Comparison of ENCODE assay signal across 8 cellular contexts in genomic region chr16:25014500-25015147, GRCh38. TPM values are rescaled to one million over a fixed set of nuclear protein-coding genes. Genes with fewer than 3 reads are reported as not detected.
A peak's percentile ranks its signal among the peaks of the same experiment; 100 is the strongest.
DNase-seq lines count a peak whose midpoint lies in the region; ATAC-seq lines count a peak whose summit lies in the region.

No MANE protein-coding gene starts in this region.

- peaks cover 7% of the 10 kb centered on the region for H3K4me1 ChIP-seq in urinary bladder (ENCODE audit: insufficient read depth)

- H3K27me3 Mint-ChIP-seq in activated CD4-positive, alpha-beta T cell treated with anti-CD3 and anti-CD28 coated beads for 36 hours = no peaks in the 10 kb centered on the region
- H3K27me3 Mint-ChIP-seq in activated T-helper 2 cell treated with anti-CD3 and anti-CD28 coated beads, Interferon-gamma antibody, Interleukin-2, Interleukin-4, amounts not matched to agents 10 μg/mL and 5 μg/mL and 100 μg/mL, durations not matched to agents 14 hours and 24 hours and 36 hours (ENCODE audit: low read depth) = no peaks in the 10 kb centered on the region
- H3K27me3 Mint-ChIP-seq in naive B cell = no peaks in the 10 kb centered on the region

- intact Hi-C loops in activated CD4-positive, alpha-beta T cell treated with anti-CD3 and anti-CD28 coated beads for 36 hours (cut with DNase I, micrococcal nuclease) = loop anchor here (1.0 to 10.0 kb wide), 10 partner anchors 17 to 1580 kb away; partner anchors contain the start of genes LCMT1 (in 1 of the 2), RBBP6 (in 1 of the 2) and TNRC6A (in 1 of the 2)
- intact Hi-C loops in activated T-helper 2 cell treated with anti-CD3 and anti-CD28 coated beads, Interferon-gamma antibody, Interleukin-2, Interleukin-4, amounts not matched to agents 10 μg/mL and 5 μg/mL and 100 μg/mL, durations not matched to agents 14 hours and 24 hours and 36 hours (cut with micrococcal nuclease) = loop anchor here (1.0 to 10.0 kb wide), 5 partner anchors 9 to 280 kb away; no protein-coding TSS in a partner anchor

- peak; percentile 38 for DNase-seq in activated CD4-positive, alpha-beta T cell treated with anti-CD3 and anti-CD28 coated beads for 36 hours
- DNase-seq in activated CD4-positive, alpha-beta T cell treated with anti-CD3 and anti-CD28 coated beads for 1 hour = no peak
- peak; percentile 29 for DNase-seq in NCI-H510A (lab: John Stamatoyannopoulos, UW)
- no peak for DNase-seq in activated T-helper 2 cell treated with anti-CD3 and anti-CD28 coated beads, Interferon-gamma antibody, Interleukin-2, Interleukin-4, amounts not matched to agents 10 μg/mL and 5 μg/mL and 100 μg/mL, durations not matched to agents 14 hours and 24 hours and 36 hours (ENCODE audit: low spot score)
- peak; percentile 56 for DNase-seq in fibroblast of peridontal ligament (ENCODE audit: extremely low read depth)
- no peak for DNase-seq in naive B cell

- H3K36me3 Mint-ChIP-seq in activated CD4-positive, alpha-beta T cell treated with anti-CD3 and anti-CD28 coated beads for 36 hours (ENCODE audit: low read depth) = peaks cover 31% of the 10 kb centered on the region
- peaks cover 42% of the 10 kb centered on the region for H3K36me3 Mint-ChIP-seq in activated T-helper 2 cell treated with anti-CD3 and anti-CD28 coated beads, Interferon-gamma antibody, Interleukin-2, Interleukin-4, amounts not matched to agents 10 μg/mL and 5 μg/mL and 100 μg/mL, durations not matched to agents 14 hours and 24 hours and 36 hours (ENCODE audit: low read depth)
- peaks cover 14 to 31% of the 10 kb centered on the region in 2 donors for H3K36me3 Mint-ChIP-seq in naive B cell

- peak overlapping the region; percentile 94 for H3K27ac Mint-ChIP-seq in activated CD4-positive, alpha-beta T cell treated with anti-CD3 and anti-CD28 coated beads for 36 hours
- peak overlapping the region; percentile 90 for H3K27ac Mint-ChIP-seq in activated T-helper 2 cell treated with anti-CD3 and anti-CD28 coated beads, Interferon-gamma antibody, Interleukin-2, Interleukin-4, amounts not matched to agents 10 μg/mL and 5 μg/mL and 100 μg/mL, durations not matched to agents 14 hours and 24 hours and 36 hours
- peak overlapping the region; percentile 87 to 99 (median 96) for H3K27ac Mint-ChIP-seq in naive B cell

- CTCF ChIA-PET in activated CD4-positive, alpha-beta T cell treated with anti-CD3 and anti-CD28 coated beads for 36 hours (lab: Charles Lee) = interaction anchor here (0.6 to 3.4 kb wide), 5 partner anchors 15 to 221 kb away, joined by 3 to 17 read pairs (median 3); no protein-coding TSS in a partner anchor

- H3K9me3 Mint-ChIP-seq in activated CD4-positive, alpha-beta T cell treated with anti-CD3 and anti-CD28 coated beads for 36 hours (ENCODE audit: low read depth) = no peaks in the 10 kb centered on the region
- H3K9me3 Mint-ChIP-seq in activated T-helper 2 cell treated with anti-CD3 and anti-CD28 coated beads, Interferon-gamma antibody, Interleukin-2, Interleukin-4, amounts not matched to agents 10 μg/mL and 5 μg/mL and 100 μg/mL, durations not matched to agents 14 hours and 24 hours and 36 hours = no peaks in the 10 kb centered on the region
- H3K9me3 Mint-ChIP-seq in naive B cell = no peaks in the 10 kb centered on the region

- H3K4me3 ChIP-seq in urinary bladder (ENCODE audit: low read depth, low read length) = peak overlapping the region; percentile 92

- ATAC-seq in activated CD4-positive, alpha-beta T cell treated with anti-CD3 and anti-CD28 coated beads for 36 hours = peak; percentile 8
- ATAC-seq in HG02938 (IDR thresholded peaks at IDR 0.05; ENCODE audit: unreplicated experiment) (peak; percentile 11), naive B cell (ENCODE audit: low read depth in 2 of 2) (peak; percentile 8 to 18)

- H3K27ac ChIP-seq in urinary bladder (ENCODE audit: low read depth) = peak overlapping the region; percentile 91

- peak overlapping the region; percentile 96 for H3K4me3 Mint-ChIP-seq in activated CD4-positive, alpha-beta T cell treated with anti-CD3 and anti-CD28 coated beads for 36 hours
- H3K4me3 Mint-ChIP-seq in activated T-helper 2 cell treated with anti-CD3 and anti-CD28 coated beads, Interferon-gamma antibody, Interleukin-2, Interleukin-4, amounts not matched to agents 10 μg/mL and 5 μg/mL and 100 μg/mL, durations not matched to agents 14 hours and 24 hours and 36 hours (ENCODE audit: low read depth) = peak overlapping the region; percentile 93
- peak overlapping the region; percentile 88 to 100 (median 96) for H3K4me3 Mint-ChIP-seq in naive B cell

- 1% methylated on average over 51 of the region's 51 CpGs for WGBS in urinary bladder

- H3K36me3 ChIP-seq in urinary bladder (ENCODE audit: insufficient read depth) = no peaks in the 10 kb centered on the region

- peaks cover 81% of the 10 kb centered on the region for H3K4me1 Mint-ChIP-seq in activated CD4-positive, alpha-beta T cell treated with anti-CD3 and anti-CD28 coated beads for 36 hours
- H3K4me1 Mint-ChIP-seq in activated T-helper 2 cell treated with anti-CD3 and anti-CD28 coated beads, Interferon-gamma antibody, Interleukin-2, Interleukin-4, amounts not matched to agents 10 μg/mL and 5 μg/mL and 100 μg/mL, durations not matched to agents 14 hours and 24 hours and 36 hours (ENCODE audit: low read depth) = peaks cover 65% of the 10 kb centered on the region
- H3K4me1 Mint-ChIP-seq in naive B cell = peaks cover 67 to 85% (median 70%) of the 10 kb centered on the region in 3 donors

- POLR2A ChIA-PET in activated CD4-positive, alpha-beta T cell treated with anti-CD3 and anti-CD28 coated beads for 36 hours (lab: Charles Lee) = interaction anchor here (0.5 to 1.1 kb wide), 4 partner anchors 11 to 1144 kb away, joined by 4 to 6 read pairs (median 4); partner anchors contain the start of gene LCMT1

RNA-seq across cellular contexts. Expression of gene ARHGAP17, which starts 0.5 kb away (rescaled TPM):
- 10 to 100 TPM; 55.1 to 60.4 TPM for total RNA-seq in activated CD4-positive, alpha-beta T cell treated with anti-CD3 and anti-CD28 coated beads for 36 hours
- 75.4 and 84.4 TPM in 2 replicates for total RNA-seq in activated T-helper 2 cell treated with anti-CD3 and anti-CD28 coated beads, Interferon-gamma antibody, Interleukin-2, Interleukin-4, amounts not matched to agents 10 μg/mL and 5 μg/mL and 100 μg/mL, durations not matched to agents 14 hours and 24 hours and 36 hours
- polyA plus RNA-seq in naive B cell (ENCODE audit: low read depth in 6 of 6) (100 to 1,000 TPM in 4 of 6 donors, 10 to 100 TPM in 2; 90.5 to 200 (median 115) TPM), urinary bladder (30.9 TPM)
- total RNA-seq in urinary bladder = 55.6 TPM

Comparison
In these comparisons a context has a peak if more than half of its experiments do, and no peak if none do; other contexts are left out.
1. DNase-seq: peak in activated CD4-positive, alpha-beta T cell treated with anti-CD3 and anti-CD28 coated beads for 36 hours (single experiment), NCI-H510A (single experiment) and fibroblast of peridontal ligament (single experiment); none in activated CD4-positive, alpha-beta T cell treated with anti-CD3 and anti-CD28 coated beads for 1 hour (single experiment), activated T-helper 2 cell treated with anti-CD3 and anti-CD28 coated beads, Interferon-gamma antibody, Interleukin-2, Interleukin-4, amounts not matched to agents 10 μg/mL and 5 μg/mL and 100 μg/mL, durations not matched to agents 14 hours and 24 hours and 36 hours (single experiment) and naive B cell (single experiment).
2. Peak in every context shown above with its lines, with median percentiles within 50 percentile points of each other: ATAC-seq, H3K27ac Mint-ChIP-seq and H3K4me3 Mint-ChIP-seq.